9 cellular contexts compared by ENCODE assay signal in genomic region chr7:98420966-98421612, GRCh38. TPM values are rescaled to one million over a fixed set of nuclear protein-coding genes. Genes with fewer than 3 reads are reported as not detected.
DNase-seq lines count a peak whose midpoint lies in the region; ATAC-seq, FAIRE-seq and TF ChIP-seq lines count a peak whose summit lies in the region.
"Had no signal": no experiment of that assay in that cellular context is flagged by ENCODE, and none has a peak within 500 bp of the region (broad histone marks: within the 10 kb centered on the region; RNA-seq: fewer than 3 reads in every experiment).

No MANE protein-coding gene starts in this region.

- no peak overlapping the region for H2AFZ ChIP-seq in GM12878 (ENCODE audit: control insufficient read depth, low read depth, low read length)

- TF ChIP-seq RAD21 in GM12878 (IDR thresholded peaks at IDR 0.05; ENCODE audit: insufficient read depth, low read depth, low read length): peak; percentile 59

- 19% methylated on average over 25 of the region's 27 CpGs for WGBS in GM12878 (ENCODE audit: insufficient coverage, insufficient replicate concordance, low lambda C conversion rate, missing lambda C conversion rate)

- CTCF ChIA-PET in GM12878 (lab: Yijun Ruan, JAX): interaction anchor here (0.6 to 6.3 kb wide), 19 partner anchors 10 to 420 kb away, joined by 3 to 58 read pairs (median 5); partner anchors contain the start of gene BAIAP2L1

- 0 out of 4 replicates have a peak, but pooled peaks cover 0 to 3% of the 10 kb centered on the region in 2 experiments for H3K27me3 ChIP-seq in GM12878 (replicated peaks in 1 of 2; ENCODE audit: control insufficient read depth in 2 of 2, insufficient read depth in 2 of 2, low read length in 1 of 2)
- H3K27me3 ChIP-seq: BLaER1 had no signal

- POLR2A ChIA-PET in GM12878 (lab: Charles Lee): interaction anchor here (0.7 kb wide), 1 partner anchor 931 kb away, joined by 4 read pairs; no protein-coding TSS in a partner anchor

- intact Hi-C loops in GM12878 (cut with micrococcal nuclease; ENCODE audit: unreplicated experiment): no loop called here
- intact Hi-C loops in kidney (cut with DNase I): no loop called here

- TF ChIP-seq EP300 in GM12878 (IDR thresholded peaks at IDR 0.05; ENCODE audit: borderline replicate concordance in 1 of 2, control insufficient read depth in 1 of 2, low read depth in 2 of 2, low read length in 2 of 2): no peak

- no peak for TF ChIP-seq POLR2A in GM12878 (IDR thresholded peaks at IDR 0.05; ENCODE audit: low read depth, low read length)

- SMC1A ChIA-PET in GM12878 (lab: Charles Lee; ENCODE audit: uncharacterized antibody, unreplicated experiment): interaction anchor here (0.6 to 1.6 kb wide), 5 partner anchors 319 to 675 kb away, joined by 3 to 5 read pairs (median 3); no protein-coding TSS in a partner anchor

- DNase-seq in NK-92 treated with Interleukin-12 subunit alpha and Interleukin-12 subunit beta, amount 100 ng/mL, for 24 hours (lab: John Stamatoyannopoulos, UW): peak; percentile 41
- DNase-seq in NK-92 (lab: John Stamatoyannopoulos, UW; ENCODE audit: unreplicated experiment): no peak
- peak; percentile 80 to 93 (median 91) for DNase-seq in NCI-H1417 (lab: John Stamatoyannopoulos, UW)
- peak in 4 of 5 experiments; percentile 26 to 51 (median 40) for DNase-seq in T-helper 2 cell
- DNase-seq in GM12878 (ENCODE audit: low read depth, low spot score): no peak
- DNase-seq in kidney: peak; percentile 85
- peak in 2 of 3 experiments; percentile 32 to 35 for DNase-seq in stimulated activated CD4-positive, alpha-beta T cell treated with anti-CD3 and anti-CD28 coated beads, TNF-alpha, amount 100 ng/mL, for 4 hours (ENCODE audit: low read depth in 3 of 3)

- H3K79me2 ChIP-seq in GM12878 (ENCODE audit: control insufficient read depth, insufficient read depth, low read length): no peaks in the 10 kb centered on the region

- H3K9me3 ChIP-seq in GM12878 (replicated peaks; ENCODE audit: control insufficient read depth, insufficient read depth, low read length) (no peaks in the 10 kb centered on the region), kidney (ENCODE audit: control insufficient read depth in 1 of 2, low read length in 2 of 2) (no peaks in the 10 kb centered on the region)
- H3K9me3 ChIP-seq: BLaER1 had no signal

- FAIRE-seq in GM12878 (lab: Jason Lieb, UNC) (no peak), kidney (lab: Jason Lieb, UNC) (no peak)

- TF ChIP-seq CTCF in GM12878 (IDR thresholded peaks at IDR 0.05 in 2 of 3, conservative IDR thresholded peaks at IDR 0.05 in 1 of 3; ENCODE audit: control insufficient read depth in 2 of 3, extremely low read depth in 1 of 3, insufficient read depth in 1 of 3, low read depth in 3 of 3, low read length in 3 of 3): peak; percentile 84 to 95 (median 93)
- TF ChIP-seq CTCF in kidney (IDR thresholded peaks at IDR 0.05; ENCODE audit: borderline replicate concordance, extremely low read depth, insufficient read depth): peak; percentile 70

- RAD21 ChIA-PET in GM12878 (lab: Charles Lee; ENCODE audit: unreplicated experiment): interaction anchor here (1.0 to 3.3 kb wide), 4 partner anchors 20 to 440 kb away, joined by 3 to 11 read pairs (median 4); partner anchors contain the start of gene BAIAP2L1

- ATAC-seq in GM12878 (peak; percentile 98), GM19397 (IDR thresholded peaks at IDR 0.05; ENCODE audit: unreplicated experiment) (no peak)

- H3K36me3 ChIP-seq in GM12878 (ENCODE audit: control insufficient read depth in 2 of 2, insufficient read depth in 2 of 2, low read length in 1 of 2) (no peaks in the 10 kb centered on the region), kidney (ENCODE audit: control insufficient read depth in 1 of 2, insufficient read depth in 2 of 2, low read length in 2 of 2) (no peaks in the 10 kb centered on the region)
- H3K36me3 ChIP-seq: BLaER1 had no signal

- H3K4me2 ChIP-seq in GM12878 (ENCODE audit: control insufficient read depth, insufficient read depth): no peak overlapping the region
- H3K4me2 ChIP-seq: BLaER1 had no signal

- H3K4me3 ChIP-seq in GM12878 (no peak overlapping the region), kidney (ENCODE audit: low read length in 2 of 2) (no peak overlapping the region)
- H3K4me3 ChIP-seq: BLaER1 had no signal

- in situ Hi-C loops in GM12878 (cut with MboI): no loop called here

- H3K9ac ChIP-seq in GM12878 (ENCODE audit: control insufficient read depth, insufficient read depth, low read length): no peak overlapping the region
- H3K9ac ChIP-seq in kidney (ENCODE audit: low read length in 2 of 2): no peak overlapping the region
- H3K9ac ChIP-seq: BLaER1 had no signal

- no peak overlapping the region for H3K27ac ChIP-seq in GM12878 (ENCODE audit: control insufficient read depth, insufficient read depth)
- no peak overlapping the region for H3K27ac ChIP-seq in kidney (ENCODE audit: low read depth in 2 of 2, low read length in 2 of 2)
- H3K27ac ChIP-seq: BLaER1 had no signal

- H4K20me1 ChIP-seq in GM12878 (ENCODE audit: control insufficient read depth, insufficient read depth): no peaks in the 10 kb centered on the region
- H4K20me1 ChIP-seq: BLaER1 had no signal

- BruUV-seq in GM12878 (replicated peaks; lab: Mats Ljungman, UMichigan): no TSS peak

- H3K4me1 ChIP-seq in GM12878 (ENCODE audit: control insufficient read depth, insufficient read depth, low read length): peaks cover 6% of the 10 kb centered on the region; the same call in 1 of the 2 replicates
- H3K4me1 ChIP-seq in kidney (ENCODE audit: control insufficient read depth in 1 of 2, insufficient read depth in 1 of 2, low read depth in 1 of 2, low read length in 2 of 2): peaks cover 0 to 2% of the 10 kb centered on the region in 2 donors
- H3K4me1 ChIP-seq: BLaER1 had no signal

TF ChIP-seq in GM12878, 131 proteins besides CTCF, POLR2A, EP300 and RAD21 (continues in another document):
- TF ChIP-seq FOXK2 (IDR thresholded peaks at IDR 0.05) (no peak), PKNOX1 (IDR thresholded peaks at IDR 0.05) (no peak), SREBF1 (IDR thresholded peaks at IDR 0.05; ENCODE audit: low read length) (no peak), NFYA (IDR thresholded peaks at IDR 0.05; ENCODE audit: borderline replicate concordance, low read depth, low read length) (no peak), ZNF622 (IDR thresholded peaks at IDR 0.05) (no peak), MYB (IDR thresholded peaks at IDR 0.05; ENCODE audit: borderline replicate concordance, low read depth, low read length) (no peak), SMC3 (IDR thresholded peaks at IDR 0.05; ENCODE audit: borderline replicate concordance, low read length) (peak; percentile 67), KAT2A (conservative IDR thresholded peaks at IDR 0.05; ENCODE audit: control insufficient read depth, low read depth, low read length) (no peak), BCL11A (IDR thresholded peaks at IDR 0.05; ENCODE audit: low read depth, low read length) (no peak)
- TF ChIP-seq, protein P1, sequence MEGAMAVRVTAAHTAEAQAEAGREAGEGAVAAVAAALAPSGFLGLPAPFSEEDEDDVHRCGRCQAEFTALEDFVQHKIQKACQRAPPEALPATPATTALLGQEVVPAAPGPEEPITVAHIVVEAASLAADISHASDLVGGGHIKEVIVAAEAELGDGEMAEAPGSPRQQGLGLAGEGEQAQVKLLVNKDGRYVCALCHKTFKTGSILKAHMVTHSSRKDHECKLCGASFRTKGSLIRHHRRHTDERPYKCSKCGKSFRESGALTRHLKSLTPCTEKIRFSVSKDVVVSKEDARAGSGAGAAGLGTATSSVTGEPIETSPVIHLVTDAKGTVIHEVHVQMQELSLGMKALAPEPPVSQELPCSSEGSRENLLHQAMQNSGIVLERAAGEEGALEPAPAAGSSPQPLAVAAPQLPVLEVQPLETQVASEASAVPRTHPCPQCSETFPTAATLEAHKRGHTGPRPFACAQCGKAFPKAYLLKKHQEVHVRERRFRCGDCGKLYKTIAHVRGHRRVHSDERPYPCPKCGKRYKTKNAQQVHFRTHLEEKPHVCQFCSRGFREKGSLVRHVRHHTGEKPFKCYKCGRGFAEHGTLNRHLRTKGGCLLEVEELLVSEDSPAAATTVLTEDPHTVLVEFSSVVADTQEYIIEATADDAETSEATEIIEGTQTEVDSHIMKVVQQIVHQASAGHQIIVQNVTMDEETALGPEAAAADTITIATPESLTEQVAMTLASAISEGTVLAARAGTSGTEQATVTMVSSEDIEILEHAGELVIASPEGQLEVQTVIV (IDR thresholded peaks at IDR 0.05; ENCODE audit: borderline replicate concordance, partially characterized antibody): no peak

RNA-seq across cellular contexts. Expression of gene BAIAP2L1, which starts 20.2 kb away (rescaled TPM):
- total RNA-seq in GM12878 (2013; cell fraction: nucleolus; rRNA removed): 57.4 and 58.9 TPM in 2 replicates
- total RNA-seq in GM12878 (2014; rRNA removed): 23.8 and 24.9 TPM in 2 replicates
- 32.2 and 32.6 TPM in 2 replicates for total RNA-seq in GM12878 (2014; rRNA removed; fragmentation: Illumina TruSeq; extraction: Trizol)
- 49.5 and 49.9 TPM in 2 replicates for total RNA-seq in GM12878 (2021)
- polyA plus RNA-seq in GM12878 (2011; ENCODE audit: low read depth): 17.1 TPM
- polyA plus RNA-seq in GM12878 (2011; rRNA removed): 25.2 and 25.3 TPM in 2 replicates
- polyA plus RNA-seq in GM12878 (2011; cell fraction: cytosol; rRNA removed): 23.8 and 25.3 TPM in 2 replicates
- 21.1 and 23.7 TPM in 2 replicates for polyA plus RNA-seq in GM12878 (2011; cell fraction: nucleus; rRNA removed)
- 23.9 and 25.8 TPM in 2 replicates for polyA plus RNA-seq in GM12878 (2012)
- polyA plus RNA-seq in GM12878 (2014; fragmentation: Illumina TruSeq; extraction: Trizol): 60.2 and 89.5 TPM in 2 replicates
- 10 to 100 TPM in 1 of 2 experiments, 1 to 10 TPM in 1; 8.9 to 11.6 TPM for polyA plus RNA-seq in GM12878 (2014; fragmentation: Nextera tagmentation; extraction: Ambion mirVana)
- polyA plus RNA-seq in GM12878 (2014; rRNA removed): 38.7 and 40.3 TPM in 2 replicates
- polyA plus RNA-seq in GM12878 (2016; fragmentation: Nextera tagmentation; extraction: Ambion mirVana): 10 to 100 TPM; 54.9 to 58.3 TPM
- polyA minus RNA-seq in GM12878 (2011; rRNA and poly(A)+ RNA removed): 20.7 and 22.2 TPM in 2 replicates
- polyA minus RNA-seq in GM12878 (2011; cell fraction: cytosol; rRNA and poly(A)+ RNA removed): 10.6 and 10.7 TPM in 2 replicates
- 10.6 and 16.7 TPM in 2 replicates for polyA minus RNA-seq in GM12878 (2011; cell fraction: nucleus; rRNA and poly(A)+ RNA removed)
- total RNA-seq in kidney: 18.8 TPM
- polyA plus RNA-seq in kidney (ENCODE audit: insufficient read depth, low read depth, low replicate concordance): 9.6 TPM

Comparison
In these comparisons a context has a peak if more than half of its experiments do, and no peak if none do; other contexts are left out.
1. DNase-seq: peak in NK-92 treated with Interleukin-12 subunit alpha and Interleukin-12 subunit beta, amount 100 ng/mL, for 24 hours (single experiment), NCI-H1417 (3 of 3), T-helper 2 cell (4 of 5), kidney (single experiment) and stimulated activated CD4-positive, alpha-beta T cell treated with anti-CD3 and anti-CD28 coated beads, TNF-alpha, amount 100 ng/mL, for 4 hours (2 of 3); none in NK-92 (single experiment) and GM12878 (single experiment).